Comparison of ENCODE assay signal across 8 cellular contexts in genomic region chr16:56589141-56590039, GRCh38. TPM values are rescaled to one million over a fixed set of nuclear protein-coding genes. Genes with fewer than 3 reads are reported as not detected.
DNase-seq lines count a peak whose midpoint lies in the region; ATAC-seq and TF ChIP-seq lines count a peak whose summit lies in the region.
"Had no signal": no experiment of that assay in that cellular context is flagged by ENCODE, and none has a peak within 500 bp of the region (broad histone marks: within the 10 kb centered on the region; RNA-seq: fewer than 3 reads in every experiment).

Gene MT3, plus strand, starts transcription at chr16:56589528. Its CDS starts 63 bp downstream, at chr16:56589591.

- H3K27ac ChIP-seq in Peyer's patch (no peak within 1 kb of the TSS), right lobe of liver (no peak within 1 kb of the TSS), subcutaneous abdominal adipose tissue (ENCODE audit: low read depth, low read length) (no peak within 1 kb of the TSS)

- intact Hi-C loops in right lobe of liver (cut with DNase I), result loop anchor here in 1 of 2 donors (10.0 kb wide), 1 partner anchor 65 kb away; the partner anchor contains the start of gene BBS2

- H3K27me3 Mint-ChIP-seq in chondrocyte (ENCODE audit: low read depth), result peaks cover 17% of the 10 kb centered on the region

- WGBS in right lobe of liver (ENCODE audit: insufficient coverage, low coverage, low lambda C conversion rate, missing lambda C conversion rate), result 18% methylated on average over 33 of the region's 87 CpGs

- H3K4me3 ChIP-seq in HFF-Myc (replicated peaks; ENCODE audit: low read depth, low read length) (peak within 1 kb of the TSS; percentile 29), Peyer's patch (peak within 1 kb of the TSS in 3 of 4 donors; percentile 30 to 54 (median 52)), right lobe of liver (peak within 1 kb of the TSS; percentile 18 to 40 (median 20)), subcutaneous abdominal adipose tissue (ENCODE audit: low read depth in 1 of 5, low read length in 5 of 5) (peak within 1 kb of the TSS in 4 of 5 donors; percentile 32 to 63 (median 52))

- TF ChIP-seq POLR2A in Peyer's patch (IDR thresholded peaks at IDR 0.05) (no peak), right lobe of liver (IDR thresholded peaks at IDR 0.05) (no peak)

- peaks cover 0 to 10% of the 10 kb centered on the region in 2 donors for H3K27me3 ChIP-seq in Peyer's patch
- H3K27me3 ChIP-seq in right lobe of liver, result no peaks in the 10 kb centered on the region
- peaks cover 24 to 35% (median 25%) of the 10 kb centered on the region in 5 donors for H3K27me3 ChIP-seq in subcutaneous abdominal adipose tissue (ENCODE audit: control insufficient read depth in 5 of 5, insufficient read depth in 4 of 5, low read length in 5 of 5)

- DNase-seq in HFF-Myc (ENCODE audit: extremely low read depth, low read depth) (no peak), Peyer's patch (peak in 2 of 3 donors; percentile 44 to 61), chondrocyte (ENCODE audit: low spot score) (no peak), right lobe of liver (no peak), GDM1 (lab: John Stamatoyannopoulos, UW) (no peak)

- H3K9me3 Mint-ChIP-seq in chondrocyte (ENCODE audit: low read depth), result peaks cover 3% of the 10 kb centered on the region

- peaks cover 13% of the 10 kb centered on the region for H3K4me1 Mint-ChIP-seq in chondrocyte (ENCODE audit: low read depth)

- H3K36me3 ChIP-seq in Peyer's patch (no peaks in the 10 kb centered on the region), right lobe of liver (no peaks in the 10 kb centered on the region), subcutaneous abdominal adipose tissue (ENCODE audit: control insufficient read depth in 5 of 5, insufficient read depth in 5 of 5, low read length in 5 of 5) (no peaks in the 10 kb centered on the region)

- no peaks in the 10 kb centered on the region for H3K9me3 ChIP-seq in Peyer's patch
- no peaks in the 10 kb centered on the region for H3K9me3 ChIP-seq in right lobe of liver
- H3K9me3 ChIP-seq in subcutaneous abdominal adipose tissue (ENCODE audit: control insufficient read depth in 5 of 5, low read length in 5 of 5), result no peaks in the 10 kb centered on the region

- no peak within 1 kb of the TSS for H3K9ac ChIP-seq in subcutaneous abdominal adipose tissue (ENCODE audit: low read length in 5 of 5)

- peak; percentile 17 to 38 (median 32) for ATAC-seq in right lobe of liver
- no peak for ATAC-seq in HG02870 (IDR thresholded peaks at IDR 0.05; ENCODE audit: unreplicated experiment)

- H3K27ac Mint-ChIP-seq in chondrocyte (ENCODE audit: unreplicated experiment), result no peak within 1 kb of the TSS

- peak within 1 kb of the TSS; percentile 68 for H3K4me3 Mint-ChIP-seq in chondrocyte (ENCODE audit: unreplicated experiment)

- H3K4me1 ChIP-seq in Peyer's patch (peaks cover 0 to 12% (median 2%) of the 10 kb centered on the region in 4 donors), right lobe of liver (peaks cover 0 to 9% (median 0%) of the 10 kb centered on the region in 4 donors), subcutaneous abdominal adipose tissue (ENCODE audit: control insufficient read depth in 5 of 5, insufficient read depth in 5 of 5, low read length in 5 of 5) (peaks cover 0 to 18% (median 12%) of the 10 kb centered on the region in 5 donors)

- no peaks in the 10 kb centered on the region for H3K36me3 Mint-ChIP-seq in chondrocyte (ENCODE audit: low read depth)

- TF ChIP-seq CTCF in HFF-Myc (IDR thresholded peaks at IDR 0.05; ENCODE audit: low read depth, low read length, missing control alignments) (no peak), Peyer's patch (IDR thresholded peaks at IDR 0.05) (peak in 1 of 6 experiments; percentile 8), chondrocyte (IDR thresholded peaks at IDR 0.05) (peak; percentile 20), right lobe of liver (IDR thresholded peaks at IDR 0.05) (no peak)

RNA-seq across cellular contexts. Expression of gene MT3, which starts in this region (rescaled TPM):
- total RNA-seq in Peyer's patch (not detected), chondrocyte (0.77 TPM in 1 of 3 replicates, not detected in the others), right lobe of liver (under 1 TPM in 1 of 6 experiments, not detected in 5; 0.62 TPM)
- total RNA-seq: SK-MEL-5 had no signal

Comparison
In these comparisons a context has a peak if more than half of its experiments do, and no peak if none do; other contexts are left out.
1. Peak in DNase-seq and H3K4me3 ChIP-seq in Peyer's patch; RNA of the gene not detected or under 1 TPM.
2. Peak in ATAC-seq and H3K4me3 ChIP-seq in right lobe of liver; RNA of the gene not detected or under 1 TPM.